In the genomic region with DNA sequence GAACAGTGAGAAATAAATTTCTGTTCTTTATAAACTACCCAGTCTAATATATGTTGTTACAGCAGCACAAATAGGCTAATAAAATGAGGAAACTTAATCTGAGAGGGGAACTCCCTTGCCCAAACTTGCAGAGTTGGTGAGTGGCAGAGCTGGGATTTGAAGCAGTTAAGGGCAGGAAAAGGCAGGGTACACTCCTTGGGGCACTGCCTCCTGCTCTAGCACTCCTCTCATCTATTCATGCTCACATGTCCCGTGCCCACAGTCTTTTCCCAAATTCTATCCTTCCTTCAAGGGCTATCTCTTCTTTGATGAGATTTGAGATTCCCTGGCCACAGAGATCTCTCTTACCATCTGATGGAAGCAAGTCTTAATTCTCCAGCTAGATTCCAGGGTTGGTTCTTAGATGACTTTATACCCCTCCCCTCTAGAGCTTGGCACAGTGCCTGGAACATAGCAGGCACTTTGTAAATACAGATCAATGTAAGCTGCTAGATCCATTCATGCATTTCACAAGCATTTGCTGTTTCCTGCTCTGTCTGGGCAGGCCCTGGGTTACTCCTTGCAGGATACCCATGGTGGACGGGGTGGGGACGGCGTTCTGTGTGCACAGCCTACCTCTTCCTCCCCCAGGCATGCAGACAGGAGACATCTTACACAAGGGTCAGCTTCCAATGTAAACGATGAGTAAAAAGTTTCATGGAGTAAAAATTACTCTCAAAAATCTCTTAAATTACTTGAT, we compare ENCODE assay signal across 13 cellular contexts. TPM values are rescaled to one million over a fixed set of nuclear protein-coding genes. Genes with fewer than 3 reads are reported as not detected.
DNase-seq lines count a peak whose midpoint lies in the region; ATAC-seq, FAIRE-seq and TF ChIP-seq lines count a peak whose summit lies in the region.
"Had no signal": no experiment of that assay in that cellular context is flagged by ENCODE, and none has a peak within 500 bp of the region (broad histone marks: within the 10 kb centered on the region; RNA-seq: fewer than 3 reads in every experiment).

No MANE protein-coding gene starts in this region.

- no peak for TF ChIP-seq CTCF in astrocyte (IDR thresholded peaks at IDR 0.05; ENCODE audit: insufficient read depth, low read depth, low read length)
- TF ChIP-seq CTCF in tibial nerve (IDR thresholded peaks at IDR 0.05) = no peak

- TF ChIP-seq POLR2A in tibial nerve (IDR thresholded peaks at IDR 0.05) = no peak

- H3K36me3 Mint-ChIP-seq in astrocyte (ENCODE audit: low read depth, unreplicated experiment) = no peaks in the 10 kb centered on the region

- no peak for TF ChIP-seq EP300 in tibial nerve (IDR thresholded peaks at IDR 0.05)

- peak; percentile 77 for ATAC-seq in left lobe of liver

- H2AFZ ChIP-seq in astrocyte (ENCODE audit: low read depth, low read length) = peak overlapping the region; percentile 23

- no peak overlapping the region for H3K4me3 ChIP-seq in astrocyte (ENCODE audit: insufficient read depth, low read depth, low read length)
- H3K4me3 ChIP-seq in tibial nerve = no peak overlapping the region

- DNase-seq in D341Med (ENCODE audit: low spot score) = peak; percentile 59
- peak; percentile 3 for DNase-seq in NCI-H2029 treated with DMSO at 0.1 percent for 48 hours (lab: John Stamatoyannopoulos, UW)
- DNase-seq in astrocyte (ENCODE audit: low read depth) = peak; percentile 17
- no peak for DNase-seq in left lobe of liver (ENCODE audit: low spot score)
- DNase-seq in hypothalamus (lab: John Stamatoyannopoulos, UW) = no peak
- no peak for DNase-seq in tibial nerve (ENCODE audit: low spot score in 2 of 2)
- no peak for DNase-seq in NK-92 (lab: John Stamatoyannopoulos, UW; ENCODE audit: unreplicated experiment)
- no peak for DNase-seq in 8988T
- DNase-seq: Caco-2, caudate nucleus, Right ventricle myocardium superior had no signal

- H3K4me2 ChIP-seq in astrocyte (ENCODE audit: low read length) = no peak overlapping the region

- no peak overlapping the region for H3K4me3 Mint-ChIP-seq in astrocyte (ENCODE audit: unreplicated experiment)
- H3K4me3 Mint-ChIP-seq: IgD-negative memory B cell had no signal

- no peaks in the 10 kb centered on the region for H4K20me1 ChIP-seq in astrocyte (ENCODE audit: insufficient read depth, low read length)

- peaks cover 3% of the 10 kb centered on the region for H3K27me3 ChIP-seq in astrocyte (ENCODE audit: insufficient read depth, low read length)
- no peaks in the 10 kb centered on the region for H3K27me3 ChIP-seq in tibial nerve

- H3K9me3 ChIP-seq in astrocyte (ENCODE audit: insufficient read depth, low read depth, low read length) (no peaks in the 10 kb centered on the region), tibial nerve (peaks cover 0 to 4% (median 0%) of the 10 kb centered on the region in 4 donors)
- H3K9me3 ChIP-seq: Caco-2 had no signal

- H3K36me3 ChIP-seq in astrocyte (ENCODE audit: insufficient read depth, low read length) = no peaks in the 10 kb centered on the region
- no peaks in the 10 kb centered on the region for H3K36me3 ChIP-seq in tibial nerve

- peaks cover 2% of the 10 kb centered on the region for H3K27me3 Mint-ChIP-seq in astrocyte (ENCODE audit: low read depth, unreplicated experiment)

- H3K9me3 Mint-ChIP-seq in astrocyte (ENCODE audit: unreplicated experiment) = peaks cover 3% of the 10 kb centered on the region

- no peak overlapping the region for H3K27ac Mint-ChIP-seq in astrocyte (ENCODE audit: unreplicated experiment)
- H3K27ac Mint-ChIP-seq: IgD-negative memory B cell, progenitor cell of endocrine pancreas had no signal

- H3K4me1 ChIP-seq in astrocyte (ENCODE audit: insufficient read depth, low read length) (no peaks in the 10 kb centered on the region), tibial nerve (no peaks in the 10 kb centered on the region)
- H3K4me1 ChIP-seq: Caco-2 had no signal

- WGBS in tibial nerve, 2 donors = 14 to 36% methylated on average over 5 of the region's 5 CpGs

- H3K27ac ChIP-seq in astrocyte (ENCODE audit: low read depth, low read length) (no peak overlapping the region), tibial nerve (no peak overlapping the region)

- no peaks in the 10 kb centered on the region for H3K79me2 ChIP-seq in astrocyte (ENCODE audit: insufficient read depth, low read length)

- H3K9ac ChIP-seq in astrocyte (ENCODE audit: low read length) = no peak overlapping the region

- peaks cover 8% of the 10 kb centered on the region for H3K4me1 Mint-ChIP-seq in astrocyte (ENCODE audit: low read depth, unreplicated experiment)

- no peak for FAIRE-seq in astrocyte (lab: Jason Lieb, UNC)

RNA-seq across cellular contexts. Expression of gene ABCC12, which starts 39.2 kb away (rescaled TPM):
- total RNA-seq in astrocyte (not detected in 2 replicates), left lobe of liver (0.08 TPM), tibial nerve (under 1 TPM in 1 of 4 donors, not detected in 3; under 0.01 TPM)
- total RNA-seq: Caco-2, Right ventricle myocardium superior had no signal

RNA-seq across cellular contexts. Expression of gene LONP2, which starts 49.1 kb away (rescaled TPM):
- total RNA-seq in astrocyte (50.5 and 50.7 TPM in 2 replicates), left lobe of liver (162 TPM), tibial nerve (10 to 100 TPM; 36.2 to 50.3 (median 48.3) TPM)

RNA-seq across cellular contexts. Expression of gene ABCC11, which starts 52.3 kb away (rescaled TPM):
- 0.29 and 0.32 TPM in 2 replicates for total RNA-seq in astrocyte
- total RNA-seq in left lobe of liver = 5.8 TPM
- total RNA-seq in tibial nerve = not detected
- total RNA-seq: Right ventricle myocardium superior had no signal

Comparison
In these comparisons a context has a peak if more than half of its experiments do, and no peak if none do; other contexts are left out.
1. DNase-seq: peak in D341Med (single experiment), NCI-H2029 treated with DMSO at 0.1 percent for 48 hours (single experiment) and astrocyte (single experiment); none in left lobe of liver (single experiment), hypothalamus (0 of 51), tibial nerve (0 of 2), NK-92 (single experiment) and 8988T (single experiment).